21 cellular contexts compared by ENCODE assay signal in the genomic region with DNA sequence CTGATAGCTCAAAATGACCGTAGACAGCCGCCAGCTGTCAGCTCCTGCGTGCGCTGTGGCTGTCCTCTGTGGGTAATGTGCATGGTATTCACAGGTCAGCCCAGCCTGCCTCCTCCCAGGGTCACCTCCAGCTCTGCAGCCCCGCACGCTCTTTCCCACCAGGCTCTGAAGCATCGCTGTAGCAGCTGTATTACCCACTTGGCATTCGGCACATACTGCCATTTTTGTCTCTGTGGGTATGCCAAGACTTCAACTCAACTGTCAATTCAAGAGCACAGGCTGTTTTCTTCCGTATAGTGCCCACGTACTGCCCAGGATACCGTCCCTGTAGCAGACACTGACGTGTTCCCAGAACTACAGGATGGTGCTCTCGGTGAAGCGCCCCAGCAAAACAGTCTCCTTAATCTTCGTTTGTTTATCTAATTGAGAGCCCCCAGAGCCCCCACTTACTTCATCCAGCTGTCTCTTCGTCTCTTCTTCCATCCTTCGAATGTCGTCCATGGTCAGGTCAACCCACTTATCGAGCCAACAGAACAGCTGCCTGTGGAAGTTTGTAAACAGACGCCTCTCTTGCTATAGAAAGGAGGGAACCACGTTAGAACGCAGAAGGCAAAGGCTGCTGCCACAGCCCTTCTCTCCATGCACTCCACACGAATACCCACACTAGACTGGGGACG. TPM values are rescaled to one million over a fixed set of nuclear protein-coding genes. Genes with fewer than 3 reads are reported as not detected.
A peak's percentile ranks its signal among the peaks of the same experiment; 100 is the strongest.
DNase-seq lines count a peak whose midpoint lies in the region; ATAC-seq and TF ChIP-seq lines count a peak whose summit lies in the region.
"Had no signal": no experiment of that assay in that cellular context is flagged by ENCODE, and none has a peak within 500 bp of the region (broad histone marks: within the 10 kb centered on the region; RNA-seq: fewer than 3 reads in every experiment).

No MANE protein-coding gene starts in this region.

- H3K27me3 ChIP-seq in GM23338 (ENCODE audit: insufficient read depth) (no peaks in the 10 kb centered on the region), skeletal muscle tissue (ENCODE audit: control insufficient read depth in 3 of 3, insufficient read depth in 3 of 3, low read length in 3 of 3) (no peaks in the 10 kb centered on the region), aorta (ENCODE audit: control insufficient read depth in 1 of 2, insufficient read depth in 2 of 2, low read length in 1 of 2) (no peaks in the 10 kb centered on the region)
- H3K27me3 ChIP-seq: neutrophil, stomach, transverse colon had no signal

- no peak overlapping the region for H3K4me3 Mint-ChIP-seq in GM23338
- H3K4me3 Mint-ChIP-seq: activated naive CD8-positive, alpha-beta T cell treated with anti-CD3 and anti-CD28 coated beads for 36 hours had no signal

- H3K79me2 ChIP-seq in GM23338 (replicated peaks; ENCODE audit: insufficient read depth) = no peaks in the 10 kb centered on the region

- no peak overlapping the region for H3K4me2 ChIP-seq in GM23338

- peak; percentile 48 for ATAC-seq in GM23338
- ATAC-seq in left colon = peak; percentile 8
- ATAC-seq in GM19397 (IDR thresholded peaks at IDR 0.05; ENCODE audit: unreplicated experiment) = no peak
- ATAC-seq in aorta (ENCODE audit: low FRiP score) = no peak
- ATAC-seq in GM21515 (IDR thresholded peaks at IDR 0.05; ENCODE audit: unreplicated experiment) = no peak
- ATAC-seq: PC-3 had no signal

- H4K20me1 ChIP-seq in GM23338 (replicated peaks; ENCODE audit: insufficient read depth) = no peaks in the 10 kb centered on the region; the same call in 1 of the 2 replicates

- no peak for TF ChIP-seq CTCF in GM23338 (conservative IDR thresholded peaks at IDR 0.05; ENCODE audit: low read depth in 2 of 2)

- H3K36me3 Mint-ChIP-seq in GM23338 (ENCODE audit: low read depth) = peaks cover 50% of the 10 kb centered on the region

- peaks cover 11% of the 10 kb centered on the region; the same call in 1 of the 2 replicates for H3F3A ChIP-seq in GM23338 (replicated peaks; ENCODE audit: low read depth)

- H3K4me3 ChIP-seq in GM23338 (no peak overlapping the region), skeletal muscle tissue (ENCODE audit: low read length in 3 of 3) (peak overlapping the region in 1 of 3 donors; percentile 52), aorta (ENCODE audit: low read length in 2 of 2) (no peak overlapping the region)
- H3K4me3 ChIP-seq: HAP-1, K562, lung, stomach, transverse colon had no signal

- H3K4me1 ChIP-seq in GM23338 (ENCODE audit: insufficient read depth) (no peaks in the 10 kb centered on the region), skeletal muscle tissue (ENCODE audit: control insufficient read depth in 3 of 3, insufficient read depth in 3 of 3, low read length in 3 of 3) (peaks cover 14 to 20% (median 17%) of the 10 kb centered on the region in 3 donors), aorta (ENCODE audit: control insufficient read depth in 1 of 2, insufficient read depth in 2 of 2, low read length in 2 of 2) (no peaks in the 10 kb centered on the region)
- H3K4me1 ChIP-seq: HAP-1, stomach, transverse colon had no signal

- peaks cover 3% of the 10 kb centered on the region for H3K27me3 Mint-ChIP-seq in GM23338 (ENCODE audit: insufficient read depth, low read depth, poor library complexity)
- H3K27me3 Mint-ChIP-seq: activated naive CD8-positive, alpha-beta T cell treated with anti-CD3 and anti-CD28 coated beads for 36 hours had no signal

- no peak overlapping the region for H3K27ac Mint-ChIP-seq in GM23338
- H3K27ac Mint-ChIP-seq: activated naive CD8-positive, alpha-beta T cell treated with anti-CD3 and anti-CD28 coated beads for 36 hours had no signal

- whole genome bisulfite sequencing in aorta, 2 donors = 89 to 91% methylated on average over 24 of the region's 24 CpGs

- intact Hi-C loops in left colon (cut with DNase I, micrococcal nuclease) = no loop called here
- intact Hi-C loops in aorta (cut with DNase I) = no loop called here

- H2AFZ ChIP-seq in GM23338 = no peak overlapping the region

- H3K9ac ChIP-seq in skeletal muscle tissue (ENCODE audit: low read depth in 1 of 3, low read length in 3 of 3) = peak overlapping the region in 2 of 3 donors; percentile 8 to 60

- H3K9me3 Mint-ChIP-seq in GM23338 = no peaks in the 10 kb centered on the region
- H3K9me3 Mint-ChIP-seq: activated naive CD8-positive, alpha-beta T cell treated with anti-CD3 and anti-CD28 coated beads for 36 hours had no signal

- H3K4me1 Mint-ChIP-seq in GM23338 = no peaks in the 10 kb centered on the region; the same call in 2 of the 3 replicates

- H3K36me3 ChIP-seq in GM23338 (ENCODE audit: insufficient read depth) = peaks cover 19% of the 10 kb centered on the region
- peaks cover 28 to 44% (median 35%) of the 10 kb centered on the region in 3 donors for H3K36me3 ChIP-seq in skeletal muscle tissue (ENCODE audit: control insufficient read depth in 3 of 3, insufficient read depth in 3 of 3, low read length in 3 of 3)
- H3K36me3 ChIP-seq in aorta (ENCODE audit: control insufficient read depth in 1 of 2, insufficient read depth in 2 of 2, low read length in 1 of 2) = no peaks in the 10 kb centered on the region

- H3K9me2 ChIP-seq in GM23338 (ENCODE audit: insufficient read depth) = no peaks in the 10 kb centered on the region

- H3K27ac ChIP-seq in GM23338 (ENCODE audit: low read depth) (no peak overlapping the region), cingulate gyrus (ENCODE audit: low read depth, low read length) (peak overlapping the region; percentile 54), skeletal muscle tissue (ENCODE audit: low read depth, low read length) (peak overlapping the region; percentile 14), aorta (ENCODE audit: low read depth in 1 of 2, low read length in 2 of 2) (no peak overlapping the region)
- H3K27ac ChIP-seq: stomach had no signal

- no peaks in the 10 kb centered on the region for H3K9me3 ChIP-seq in skeletal muscle tissue (ENCODE audit: control insufficient read depth in 3 of 3, low read length in 3 of 3)
- H3K9me3 ChIP-seq in aorta (ENCODE audit: control insufficient read depth, low read length) = no peaks in the 10 kb centered on the region
- H3K9me3 ChIP-seq: HAP-1, neutrophil, stomach, transverse colon had no signal

- DNase-seq in GM23338 (ENCODE audit: low spot score) (no peak), left colon (no peak), NCI-H2227 treated with DMSO at 0.1 percent for 48 hours (lab: John Stamatoyannopoulos, UW) (no peak), aorta (no peak)
- DNase-seq: activated CD8-positive, alpha-beta memory T cell treated with anti-CD3 and anti-CD28 coated beads, Interleukin-2, amount 50 U/mL, for 48 hours; NCI-H1105; NCI-H187 treated with DMSO at 0.1 percent for 48 hours; NK-92 treated with Interleukin-12 subunit alpha and Interleukin-12 subunit beta, amount 100 ng/mL, for 24 hours; stomach; T1000; transverse colon had no signal

TF ChIP-seq in GM23338, 12 proteins besides CTCF, POLR2A, EP300 and RAD21:
- TF ChIP-seq POLR2AphosphoS5 (IDR thresholded peaks at IDR 0.05; ENCODE audit: low read depth) = no peak
TF ChIP-seq in GM23338: peak in this region for 0.

RNA-seq across cellular contexts. Expression of gene INPP5K, which starts 17.4 kb away (rescaled TPM):
- 22.5 and 29.7 TPM in 2 replicates for total RNA-seq in GM23338 (2014; rRNA removed; shearing (Covaris generic))
- polyA plus RNA-seq in GM23338 (2016; fragmentation: Nextera tagmentation; extraction: Ambion mirVana) = 8.4 TPM in 2 replicates
- total RNA-seq in left colon = 10 to 100 TPM; 39.9 to 40.4 TPM
- total RNA-seq in skeletal muscle tissue = 23.0 TPM
- 10 to 100 TPM; 35.7 to 40.7 TPM for total RNA-seq in aorta
- polyA plus RNA-seq in aorta = 10 to 100 TPM; 13.5 to 51.3 TPM

RNA-seq across cellular contexts. Expression of gene PITPNA, which starts 28.8 kb away (rescaled TPM):
- 24.2 and 28.1 TPM in 2 replicates for total RNA-seq in GM23338 (2014; rRNA removed; shearing (Covaris generic))
- polyA plus RNA-seq in GM23338 (2016; fragmentation: Nextera tagmentation; extraction: Ambion mirVana) = 13.0 and 14.2 TPM in 2 replicates
- 10 to 100 TPM; 75.5 to 94.3 TPM for total RNA-seq in left colon
- 11.0 TPM for total RNA-seq in skeletal muscle tissue
- total RNA-seq in aorta = 10 to 100 TPM; 56.5 to 59.8 TPM
- polyA plus RNA-seq in aorta = 10 to 100 TPM; 27.2 to 32.2 TPM

RNA-seq across cellular contexts. Expression of gene MYO1C, which starts 41.3 kb away (rescaled TPM):
- 35.2 and 57.1 TPM in 2 replicates for total RNA-seq in GM23338 (2014; rRNA removed; shearing (Covaris generic))
- polyA plus RNA-seq in GM23338 (2016; fragmentation: Nextera tagmentation; extraction: Ambion mirVana) (12.3 and 13.9 TPM in 2 replicates), aorta (100 to 1,000 TPM in 1 of 2 donors, 10 to 100 TPM in 1; 62.6 to 130 TPM)
- total RNA-seq in left colon (100 to 1,000 TPM; 318 to 378 TPM), skeletal muscle tissue (69.4 TPM), aorta (100 to 1,000 TPM; 273 to 354 TPM)

Comparison
In these comparisons a context has a peak if more than half of its experiments do, and no peak if none do; other contexts are left out.
1. ATAC-seq: peak in GM23338 (single experiment) and left colon (single experiment); none in GM19397 (single experiment), aorta (single experiment) and GM21515 (single experiment).
2. H3K27ac ChIP-seq: peak in cingulate gyrus (single experiment) and skeletal muscle tissue (single experiment); none in GM23338 (single experiment) and aorta (0 of 2).